Comparison of ENCODE assay signal across 8 cellular contexts in the genomic region with DNA sequence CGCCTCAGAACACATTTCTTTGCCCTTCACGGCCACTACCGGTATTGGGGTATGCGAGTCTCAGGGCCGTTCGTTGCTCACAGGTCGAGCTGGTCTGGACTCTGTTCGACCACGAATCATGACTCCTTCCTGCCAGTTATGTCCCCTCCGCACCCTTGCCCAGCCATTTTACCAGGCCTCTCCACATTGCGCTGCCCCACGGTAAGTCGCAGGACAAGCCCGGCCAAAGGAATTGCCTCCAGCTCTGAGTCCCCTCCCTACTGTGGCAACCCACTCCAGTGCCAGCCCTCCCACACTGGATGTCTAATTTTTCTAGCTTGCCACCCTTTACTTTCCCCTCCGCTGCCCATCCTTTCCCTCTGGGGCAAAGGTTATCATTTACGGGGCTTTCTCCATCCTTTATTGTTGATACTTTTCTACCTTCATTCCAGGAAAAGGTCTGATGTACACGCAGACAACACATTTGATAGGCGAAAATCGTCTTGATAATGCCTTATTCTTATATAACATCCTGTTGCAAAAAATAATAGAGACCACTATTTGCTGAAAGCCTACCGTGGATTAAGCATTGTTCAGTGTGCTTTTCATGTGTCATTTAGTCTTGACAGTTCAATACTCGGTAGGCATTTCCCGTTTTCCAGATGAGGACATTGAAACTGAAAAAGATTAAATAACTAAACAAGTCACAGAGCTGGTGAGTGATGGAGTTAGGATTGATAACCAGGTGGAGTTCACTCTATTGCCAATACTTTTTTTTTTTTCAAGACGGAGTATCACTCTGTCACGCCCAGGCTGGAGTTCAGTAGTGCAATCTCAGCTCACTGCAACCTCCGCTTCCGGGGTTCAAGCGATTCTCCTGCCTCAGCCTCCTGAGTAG. TPM values are rescaled to one million over a fixed set of nuclear protein-coding genes. Genes with fewer than 3 reads are reported as not detected.
DNase-seq lines count a peak whose midpoint lies in the region; ATAC-seq, FAIRE-seq and TF ChIP-seq lines count a peak whose summit lies in the region.

No MANE protein-coding gene starts in this region.

- peak overlapping the region; percentile 31 to 39 for H3K4me3 ChIP-seq in aorta (ENCODE audit: low read length in 2 of 2)

- H3K4me3 Mint-ChIP-seq in activated CD4-positive, alpha-beta T cell treated with anti-CD3 and anti-CD28 coated beads, Interleukin-2, amount 10 ng/mL, durations not matched to agents 24 days and 14 days: peak overlapping the region; percentile 93
- H3K4me3 Mint-ChIP-seq in T-cell: peak overlapping the region; percentile 92 to 100 (median 99)
- peak overlapping the region; percentile 98 for H3K4me3 Mint-ChIP-seq in endothelial cell (ENCODE audit: unreplicated experiment)
- H3K4me3 Mint-ChIP-seq in naive B cell: peak overlapping the region; percentile 86 to 99 (median 97)

- no peaks in the 10 kb centered on the region for H3K9me3 Mint-ChIP-seq in activated CD4-positive, alpha-beta T cell treated with anti-CD3 and anti-CD28 coated beads, Interleukin-2, amount 10 ng/mL, durations not matched to agents 24 days and 14 days
- H3K9me3 Mint-ChIP-seq in T-cell (no peaks in the 10 kb centered on the region), endothelial cell (ENCODE audit: unreplicated experiment) (no peaks in the 10 kb centered on the region), naive B cell (no peaks in the 10 kb centered on the region)

- H3K9me3 ChIP-seq in aorta (ENCODE audit: control insufficient read depth, low read length): no peaks in the 10 kb centered on the region

- peaks cover 2% of the 10 kb centered on the region for H3K27me3 Mint-ChIP-seq in activated CD4-positive, alpha-beta T cell treated with anti-CD3 and anti-CD28 coated beads, Interleukin-2, amount 10 ng/mL, durations not matched to agents 24 days and 14 days
- H3K27me3 Mint-ChIP-seq in T-cell (no peaks in the 10 kb centered on the region), endothelial cell (ENCODE audit: unreplicated experiment) (peaks cover 17% of the 10 kb centered on the region), naive B cell (no peaks in the 10 kb centered on the region)

- intact Hi-C loops in activated CD4-positive, alpha-beta T cell treated with anti-CD3 and anti-CD28 coated beads, Interleukin-2, amount 10 ng/mL, durations not matched to agents 24 days and 14 days (cut with micrococcal nuclease): loop anchor here (1.0 to 10.0 kb wide), 9 partner anchors 19 to 470 kb away; partner anchors contain the start of genes ARPC5L, GAPVD1, GOLGA1 and NR6A1
- intact Hi-C loops in aorta (cut with DNase I): loop anchor here (5.0 kb wide), 2 partner anchors 105 to 300 kb away; partner anchors contain the start of gene GOLGA1 (in 1 of the 2)

- H3K4me1 Mint-ChIP-seq in activated CD4-positive, alpha-beta T cell treated with anti-CD3 and anti-CD28 coated beads, Interleukin-2, amount 10 ng/mL, durations not matched to agents 24 days and 14 days: peaks cover 26% of the 10 kb centered on the region
- H3K4me1 Mint-ChIP-seq in T-cell (peaks cover 35 to 44% (median 38%) of the 10 kb centered on the region in 3 donors), endothelial cell (ENCODE audit: unreplicated experiment) (peaks cover 38% of the 10 kb centered on the region), naive B cell (peaks cover 25 to 49% (median 25%) of the 10 kb centered on the region in 3 donors)

- peaks cover 3 to 5% of the 10 kb centered on the region in 2 donors for H3K36me3 ChIP-seq in aorta (ENCODE audit: control insufficient read depth in 1 of 2, insufficient read depth in 2 of 2, low read length in 1 of 2)

- H3K27ac Mint-ChIP-seq in activated CD4-positive, alpha-beta T cell treated with anti-CD3 and anti-CD28 coated beads, Interleukin-2, amount 10 ng/mL, durations not matched to agents 24 days and 14 days: peak overlapping the region; percentile 98
- H3K27ac Mint-ChIP-seq in T-cell (peak overlapping the region; percentile 98 to 99), endothelial cell (ENCODE audit: unreplicated experiment) (peak overlapping the region; percentile 100), naive B cell (peak overlapping the region; percentile 97 to 100 (median 98))

- DNase-seq in activated CD4-positive, alpha-beta T cell treated with anti-CD3 and anti-CD28 coated beads, Interleukin-2, amount 10 ng/mL, durations not matched to agents 24 days and 14 days: no peak
- no peak for DNase-seq in activated CD4-positive, alpha-beta T cell treated with anti-CD3 and anti-CD28 coated beads for 1 hour
- DNase-seq in T-cell (peak in 3 of 34 experiments; percentile 3 to 16 (median 14)), endothelial cell (ENCODE audit: low spot score) (no peak), naive B cell (no peak), aorta (peak; percentile 60 to 81), frontal cortex (ENCODE audit: low spot score in 2 of 2) (no peak)

- WGBS in aorta, 2 donors: 24 to 26% methylated on average over 27 of the region's 27 CpGs

- H3K36me3 Mint-ChIP-seq in activated CD4-positive, alpha-beta T cell treated with anti-CD3 and anti-CD28 coated beads, Interleukin-2, amount 10 ng/mL, durations not matched to agents 24 days and 14 days (ENCODE audit: low read depth): peaks cover 41% of the 10 kb centered on the region
- H3K36me3 Mint-ChIP-seq in T-cell (peaks cover 22% of the 10 kb centered on the region), endothelial cell (ENCODE audit: low read depth, unreplicated experiment) (peaks cover 30% of the 10 kb centered on the region), naive B cell (peaks cover 10 to 13% of the 10 kb centered on the region in 2 donors)

- H3K4me1 ChIP-seq in aorta (ENCODE audit: control insufficient read depth in 1 of 2, insufficient read depth in 2 of 2, low read length in 2 of 2): peaks cover 0 to 2% of the 10 kb centered on the region in 2 donors

- CTCF ChIA-PET in T-cell (lab: Charles Lee): interaction anchor here (0.6 to 1.3 kb wide), 7 partner anchors 19 to 129 kb away, joined by 3 to 7 read pairs (median 3); partner anchors contain the start of genes GAPVD1 (in 1 of the 2) and RABEPK (in 1 of the 2)

- ATAC-seq in HG02943 (IDR thresholded peaks at IDR 0.05; ENCODE audit: low read depth, unreplicated experiment) (peak; percentile 11), T-cell (replicated peaks in 1 of 4) (peak in 3 of 4 experiments; percentile 1 to 6 (median 4)), naive B cell (ENCODE audit: low read depth in 2 of 2) (peak; percentile 2 to 3), aorta (ENCODE audit: low FRiP score) (peak; percentile 27)

- POLR2A ChIA-PET in T-cell (lab: Charles Lee): interaction anchor here (0.5 to 1.7 kb wide), 19 partner anchors 10 to 1481 kb away, joined by 3 to 13 read pairs (median 5); partner anchors contain the start of gene GAPVD1 (in 1 of the 2)

- H3K27ac ChIP-seq in aorta (ENCODE audit: low read depth in 1 of 2, low read length in 2 of 2): peak overlapping the region in 1 of 2 donors; percentile 88

- FAIRE-seq in frontal cortex (lab: Jason Lieb, UNC): no peak

- no peaks in the 10 kb centered on the region for H3K27me3 ChIP-seq in aorta (ENCODE audit: control insufficient read depth in 1 of 2, insufficient read depth in 2 of 2, low read length in 1 of 2)

- no peak for TF ChIP-seq CTCF in endothelial cell (IDR thresholded peaks at IDR 0.05; ENCODE audit: unreplicated experiment)

RNA-seq across cellular contexts. Expression of gene HSPA5, which starts 1.0 kb away (rescaled TPM):
- 260 and 271 TPM in 2 replicates for total RNA-seq in activated CD4-positive, alpha-beta T cell treated with anti-CD3 and anti-CD28 coated beads, Interleukin-2, amount 10 ng/mL, durations not matched to agents 24 days and 14 days
- 100 to 1,000 TPM; 105 to 196 (median 118) TPM for total RNA-seq in T-cell
- total RNA-seq in endothelial cell (ENCODE audit: unreplicated experiment): 260 TPM
- 100 to 1,000 TPM; 106 to 189 (median 126) TPM for polyA plus RNA-seq in naive B cell (ENCODE audit: low read depth in 6 of 6)
- total RNA-seq in aorta: 100 to 1,000 TPM; 195 to 260 TPM
- polyA plus RNA-seq in aorta: 10 to 100 TPM; 87.9 to 97.8 TPM
- 23.6 TPM for total RNA-seq in frontal cortex

RNA-seq across cellular contexts. Expression of gene GAPVD1, which starts 19.5 kb away (rescaled TPM):
- 50.3 and 56.6 TPM in 2 replicates for total RNA-seq in activated CD4-positive, alpha-beta T cell treated with anti-CD3 and anti-CD28 coated beads, Interleukin-2, amount 10 ng/mL, durations not matched to agents 24 days and 14 days
- 10 to 100 TPM; 54.6 to 71.2 (median 57.4) TPM for total RNA-seq in T-cell
- 37.9 TPM for total RNA-seq in endothelial cell (ENCODE audit: unreplicated experiment)
- 10 to 100 TPM; 28.4 to 64.9 (median 39.0) TPM for polyA plus RNA-seq in naive B cell (ENCODE audit: low read depth in 6 of 6)
- total RNA-seq in aorta: 10 to 100 TPM; 61.5 to 67.7 TPM
- 10 to 100 TPM in 1 of 2 donors, 1 to 10 TPM in 1; 6.5 to 10.3 TPM for polyA plus RNA-seq in aorta
- 74.2 TPM for total RNA-seq in frontal cortex

RNA-seq across cellular contexts. Expression of gene RABEPK, which starts 41.8 kb away (rescaled TPM):
- total RNA-seq in activated CD4-positive, alpha-beta T cell treated with anti-CD3 and anti-CD28 coated beads, Interleukin-2, amount 10 ng/mL, durations not matched to agents 24 days and 14 days: 36.6 and 37.7 TPM in 2 replicates
- 10 to 100 TPM; 12.0 to 16.3 (median 15.6) TPM for total RNA-seq in T-cell
- total RNA-seq in endothelial cell (ENCODE audit: unreplicated experiment): 8.5 TPM
- 10 to 100 TPM in 5 of 6 donors, 1 to 10 TPM in 1; 6.8 to 18.6 (median 14.1) TPM for polyA plus RNA-seq in naive B cell (ENCODE audit: low read depth in 6 of 6)
- total RNA-seq in aorta: 10 to 100 TPM; 14.3 to 15.4 TPM
- polyA plus RNA-seq in aorta: 10 to 100 TPM; 12.9 to 30.4 TPM
- total RNA-seq in frontal cortex: 25.7 TPM

RNA-seq across cellular contexts. Expression of gene PPP6C, which starts 52.5 kb away (rescaled TPM):
- 48.1 and 52.5 TPM in 2 replicates for total RNA-seq in activated CD4-positive, alpha-beta T cell treated with anti-CD3 and anti-CD28 coated beads, Interleukin-2, amount 10 ng/mL, durations not matched to agents 24 days and 14 days
- total RNA-seq in T-cell (10 to 100 TPM; 34.0 to 42.7 (median 37.0) TPM), endothelial cell (ENCODE audit: unreplicated experiment) (46.0 TPM), aorta (10 to 100 TPM; 36.0 to 47.0 TPM), frontal cortex (19.2 TPM)
- polyA plus RNA-seq in naive B cell (ENCODE audit: low read depth in 6 of 6) (10 to 100 TPM; 48.5 to 59.8 (median 56.6) TPM), aorta (10 to 100 TPM; 22.5 to 26.9 TPM)

Comparison
In these comparisons a context has a peak if more than half of its experiments do, and no peak if none do; other contexts are left out.
1. DNase-seq: peak in aorta (2 of 2); none in activated CD4-positive, alpha-beta T cell treated with anti-CD3 and anti-CD28 coated beads, Interleukin-2, amount 10 ng/mL, durations not matched to agents 24 days and 14 days (single experiment), activated CD4-positive, alpha-beta T cell treated with anti-CD3 and anti-CD28 coated beads for 1 hour (single experiment), endothelial cell (single experiment), naive B cell (single experiment) and frontal cortex (0 of 2).
2. Peak in every context shown above with its lines, with median percentiles within 50 percentile points of each other: H3K27ac Mint-ChIP-seq, H3K4me3 Mint-ChIP-seq and ATAC-seq.